25 cellular contexts compared by ENCODE assay signal in genomic region chr22:41885116-41885515, GRCh38. TPM values are rescaled to one million over a fixed set of nuclear protein-coding genes. Genes with fewer than 3 reads are reported as not detected.
DNase-seq lines count a peak whose midpoint lies in the region; ATAC-seq and TF ChIP-seq lines count a peak whose summit lies in the region.
"Had no signal": no experiment of that assay in that cellular context is flagged by ENCODE, and none has a peak within 500 bp of the region (broad histone marks: within the 10 kb centered on the region; RNA-seq: fewer than 3 reads in every experiment).

No MANE protein-coding gene starts in this region.

- peak overlapping the region in 3 of 4 donors; percentile 10 to 64 (median 43) for H3K4me3 Mint-ChIP-seq in IgD-negative memory B cell
- H3K4me3 Mint-ChIP-seq in stimulated activated memory B cell treated with anti-CD40 and anti-IgM and Interleukin-4, amounts not matched to agents 10 μg/mL and 1 μg/mL and 100 μg/mL, for 72 hours = no peak overlapping the region
- H3K4me3 Mint-ChIP-seq: CD8-positive, alpha-beta T cell; T-cell had no signal

- ATAC-seq in stimulated activated memory B cell treated with anti-CD40 and anti-IgM and Interleukin-4, amounts not matched to agents 10 μg/mL and 1 μg/mL and 100 μg/mL, for 72 hours = no peak
- no peak for ATAC-seq in HG02973 (IDR thresholded peaks at IDR 0.05; ENCODE audit: unreplicated experiment)
- ATAC-seq in HG02678 (IDR thresholded peaks at IDR 0.05; ENCODE audit: unreplicated experiment) = no peak
- ATAC-seq: CD8-positive, alpha-beta T cell; HCT116; T-cell had no signal

- H3K36me3 ChIP-seq in BJ (ENCODE audit: control insufficient read depth, insufficient read depth, low read length) (peaks cover 18% of the 10 kb centered on the region), hepatocyte (replicated peaks; ENCODE audit: insufficient read depth, low read depth) (peaks cover 12% of the 10 kb centered on the region)

- H4K20me1 ChIP-seq in hepatocyte (ENCODE audit: insufficient read depth, poor library complexity, severe bottlenecking) = peaks cover 5% of the 10 kb centered on the region

- POLR2A ChIA-PET in BJ (lab: Charles Lee) = no interaction called here

- no peaks in the 10 kb centered on the region for H3K9me3 ChIP-seq in hepatocyte (ENCODE audit: low read depth)

- no peak overlapping the region for H2AFZ ChIP-seq in hepatocyte

- no peaks in the 10 kb centered on the region for H3K27me3 ChIP-seq in BJ (ENCODE audit: control insufficient read depth, insufficient read depth, low read length)
- H3K27me3 ChIP-seq in hepatocyte = no peaks in the 10 kb centered on the region

- peaks cover 8% of the 10 kb centered on the region for H3K4me1 ChIP-seq in hepatocyte (ENCODE audit: insufficient read depth)

- CTCF ChIA-PET in BJ (lab: Yijun Ruan, JAX) = interaction anchor here (0.9 to 1.4 kb wide), 4 partner anchors 10 to 56 kb away, joined by 3 to 4 read pairs (median 4); no protein-coding TSS in a partner anchor

- H3K9me3 Mint-ChIP-seq in IgD-negative memory B cell = no peaks in the 10 kb centered on the region
- H3K9me3 Mint-ChIP-seq in stimulated activated memory B cell treated with anti-CD40 and anti-IgM and Interleukin-4, amounts not matched to agents 10 μg/mL and 1 μg/mL and 100 μg/mL, for 72 hours = no peaks in the 10 kb centered on the region
- H3K9me3 Mint-ChIP-seq: CD8-positive, alpha-beta T cell; T-cell had no signal

- peaks cover 8% of the 10 kb centered on the region for H3K36me3 Mint-ChIP-seq in IgD-negative memory B cell
- H3K36me3 Mint-ChIP-seq in stimulated activated memory B cell treated with anti-CD40 and anti-IgM and Interleukin-4, amounts not matched to agents 10 μg/mL and 1 μg/mL and 100 μg/mL, for 72 hours = peaks cover 84% of the 10 kb centered on the region

- H3K4me2 ChIP-seq in hepatocyte = no peak overlapping the region

- H3K27me3 Mint-ChIP-seq in IgD-negative memory B cell = no peaks in the 10 kb centered on the region
- no peaks in the 10 kb centered on the region for H3K27me3 Mint-ChIP-seq in stimulated activated memory B cell treated with anti-CD40 and anti-IgM and Interleukin-4, amounts not matched to agents 10 μg/mL and 1 μg/mL and 100 μg/mL, for 72 hours
- H3K27me3 Mint-ChIP-seq: T-cell had no signal

- H3K27ac Mint-ChIP-seq in IgD-negative memory B cell = peak overlapping the region; percentile 87 to 92 (median 91)
- peak overlapping the region; percentile 78 for H3K27ac Mint-ChIP-seq in stimulated activated memory B cell treated with anti-CD40 and anti-IgM and Interleukin-4, amounts not matched to agents 10 μg/mL and 1 μg/mL and 100 μg/mL, for 72 hours
- H3K27ac Mint-ChIP-seq: CD8-positive, alpha-beta T cell; T-cell had no signal

- 95% methylated on average over 2 of the region's 2 CpGs for WGBS in hepatocyte (ENCODE audit: low lambda C conversion rate, missing lambda C conversion rate)

- peaks cover 35 to 69% (median 62%) of the 10 kb centered on the region in 3 donors for H3K4me1 Mint-ChIP-seq in IgD-negative memory B cell
- peaks cover 74% of the 10 kb centered on the region for H3K4me1 Mint-ChIP-seq in stimulated activated memory B cell treated with anti-CD40 and anti-IgM and Interleukin-4, amounts not matched to agents 10 μg/mL and 1 μg/mL and 100 μg/mL, for 72 hours
- H3K4me1 Mint-ChIP-seq: T-cell had no signal

- H3K27ac ChIP-seq in hepatocyte = peak overlapping the region; percentile 74

- TF ChIP-seq CTCF in BJ (IDR thresholded peaks at IDR 0.05; ENCODE audit: insufficient read depth, low read depth, low read length) (no peak), hepatocyte (IDR thresholded peaks at IDR 0.05; ENCODE audit: poor library complexity) (no peak)

- DNase-seq in BJ (ENCODE audit: low read depth) = peak; percentile 79
- no peak for DNase-seq in hepatocyte (ENCODE audit: low spot score)
- no peak for DNase-seq in NCI-H2196 (lab: John Stamatoyannopoulos, UW; ENCODE audit: unreplicated experiment)
- DNase-seq: C1 segment of cervical spinal cord; Calu3; CD8-positive, alpha-beta T cell; DMS153; GF-D8; MM.1S; NCI-H1048; NCI-H1417 treated with DMSO at 0.1 percent for 48 hours; NCI-H187 treated with DMSO at 0.1 percent for 48 hours; NCI-H2107; NCI-H345; NCI-H524; NCI-H774; NK-92 treated with Interleukin-12 subunit alpha and Interleukin-12 subunit beta, amount 100 ng/mL, for 24 hours; T-cell had no signal

- peaks cover 15% of the 10 kb centered on the region for H3K79me2 ChIP-seq in hepatocyte

- H3K9me2 ChIP-seq in hepatocyte (replicated peaks; ENCODE audit: insufficient read depth) = no peaks in the 10 kb centered on the region

- H3K4me3 ChIP-seq in BJ (ENCODE audit: low read depth, low read length) (no peak overlapping the region), hepatocyte (no peak overlapping the region)

RNA-seq across cellular contexts. Expression of gene SHISA8, which starts 29.8 kb away (rescaled TPM):
- not detected in 2 replicates for polyA plus RNA-seq in BJ (2011; rRNA removed)
- not detected in 2 replicates for polyA minus RNA-seq in BJ (2011; rRNA and poly(A)+ RNA removed)
- polyA plus RNA-seq in IgD-negative memory B cell = 1.7 TPM
- not detected in 2 replicates for total RNA-seq in hepatocyte
- polyA plus RNA-seq in hepatocyte = 0.33 TPM in 1 of 2 replicates, not detected in the other
- total RNA-seq: Calu3, Daoy, LHCN-M2 had no signal

RNA-seq across cellular contexts. Expression of gene TNFRSF13C, which starts 41.5 kb away (rescaled TPM):
- polyA plus RNA-seq in BJ (2011; rRNA removed) = 0.06 and 0.16 TPM in 2 replicates
- 0.10 TPM in 1 of 2 replicates, not detected in the other for polyA minus RNA-seq in BJ (2011; rRNA and poly(A)+ RNA removed)
- 80.6 TPM for polyA plus RNA-seq in IgD-negative memory B cell
- 0.07 and 0.12 TPM in 2 replicates for total RNA-seq in hepatocyte
- polyA plus RNA-seq in hepatocyte = 0.18 and 0.52 TPM in 2 replicates

RNA-seq across cellular contexts. Expression of gene SREBF2, which starts 52.2 kb away (rescaled TPM):
- polyA plus RNA-seq in BJ (2011; rRNA removed) (20.3 and 26.2 TPM in 2 replicates), IgD-negative memory B cell (59.8 TPM), hepatocyte (96.3 and 113 TPM in 2 replicates)
- 34.0 and 37.8 TPM in 2 replicates for polyA minus RNA-seq in BJ (2011; rRNA and poly(A)+ RNA removed)
- 109 and 114 TPM in 2 replicates for total RNA-seq in hepatocyte

Comparison
In these comparisons a context has a peak if more than half of its experiments do, and no peak if none do; other contexts are left out.
1. RNA of gene TNFRSF13C, which starts 41.5 kb away (polyA plus RNA-seq): 80.6 TPM in IgD-negative memory B cell (single experiment); 0.18 to 0.52 TPM in hepatocyte and 0.06 to 0.16 TPM in BJ; every median in the first group is over 10 times any median in the second.